In genomic region chr5:144390133-144390532, GRCh38 we compare ENCODE assay signal across 10 cellular contexts.
A peak's percentile ranks its signal among the peaks of the same experiment; 100 is the strongest.
DNase-seq lines count a peak whose midpoint lies in the region; ATAC-seq, FAIRE-seq and TF ChIP-seq lines count a peak whose summit lies in the region.
"Had no signal": no experiment of that assay in that cellular context is flagged by ENCODE, and none has a peak within 500 bp of the region (broad histone marks: within the 10 kb centered on the region; RNA-seq: fewer than 3 reads in every experiment).

No MANE protein-coding gene starts in this region.

- in situ Hi-C loops in GM23248 (cut with MboI): no loop called here

- no peaks in the 10 kb centered on the region for H3K4me1 ChIP-seq in A549
- no peaks in the 10 kb centered on the region for H3K4me1 ChIP-seq in GM23248 (ENCODE audit: insufficient read depth)

- no peak overlapping the region for H2AFZ ChIP-seq in GM23248

- H3K9me2 ChIP-seq in GM23248 (ENCODE audit: insufficient read depth): no peaks in the 10 kb centered on the region

- H3K27ac ChIP-seq in A549 (no peak overlapping the region), GM23248 (no peak overlapping the region), VCaP (no peak overlapping the region)

- H3K4me2 ChIP-seq in A549 (no peak overlapping the region), GM23248 (ENCODE audit: unreplicated experiment) (no peak overlapping the region)

- TF ChIP-seq POLR2A in A549 (IDR thresholded peaks at IDR 0.05; ENCODE audit: low read length): no peak

- no peaks in the 10 kb centered on the region for H3F3A ChIP-seq in GM23248 (ENCODE audit: insufficient read depth)

- H3K9me3 ChIP-seq in A549: no peaks in the 10 kb centered on the region
- H3K9me3 ChIP-seq in GM23248 (ENCODE audit: low read depth): no peaks in the 10 kb centered on the region

- FAIRE-seq in A549 (lab: Jason Lieb, UNC): no peak

- no peak overlapping the region for H3K9ac ChIP-seq in GM23248

- peak; percentile 3 to 9 for DNase-seq in A549 (ENCODE audit: low read depth in 1 of 2, low spot score in 1 of 2)
- DNase-seq in GM23248: peak; percentile 15
- DNase-seq in iPS-NIHi7 (ENCODE audit: extremely low spot score): peak; percentile 56
- DNase-seq in activated naive CD4-positive, alpha-beta T cell treated with anti-CD3 and anti-CD28 coated beads, Interleukin-2, amount 50 U/mL, for 16 hours: no peak
- DNase-seq in hippocampal formation (lab: John Stamatoyannopoulos, UW): no peak
- no peak for DNase-seq in RKO (ENCODE audit: low spot score)
- DNase-seq: CD8-positive, alpha-beta T cell had no signal

- no peaks in the 10 kb centered on the region for H3K27me3 ChIP-seq in GM23248 (replicated peaks; ENCODE audit: insufficient read depth)

- no peak for TF ChIP-seq CTCF in A549 (IDR thresholded peaks at IDR 0.05)
- TF ChIP-seq CTCF in VCaP (conservative IDR thresholded peaks at IDR 0.05): peak; percentile 70

- H3K79me2 ChIP-seq in GM23248 (ENCODE audit: insufficient read depth): no peaks in the 10 kb centered on the region

- CTCF ChIA-PET in A549 (lab: Yijun Ruan, JAX): interaction anchor here (0.6 to 4.5 kb wide), 5 partner anchors 19 to 382 kb away, joined by 3 to 21 read pairs (median 3); no protein-coding TSS in a partner anchor

- no peaks in the 10 kb centered on the region for H3K36me3 ChIP-seq in GM23248 (ENCODE audit: low read depth)

- peak in 1 of 2 experiments; percentile 44; a peak in 1 of 5 replicates for TF ChIP-seq RAD21 in A549 (conservative IDR thresholded peaks at IDR 0.05 in 1 of 2, IDR thresholded peaks at IDR 0.05 in 1 of 2)

- ATAC-seq in A549: peak in 1 of 2 experiments; percentile 79; a peak in 3 of 6 replicates
- no peak for ATAC-seq in GM21529 (IDR thresholded peaks at IDR 0.05; ENCODE audit: unreplicated experiment)
- ATAC-seq: CD8-positive, alpha-beta T cell had no signal

- POLR2A ChIA-PET in A549 (lab: Yijun Ruan, JAX): no interaction called here

- 4% methylated on average over 1 of the region's 1 CpG for WGBS in A549 (ENCODE audit: missing lambda C conversion rate)
- WGBS in GM23248 (ENCODE audit: low coverage in 1 of 2, low lambda C conversion rate in 2 of 2, missing lambda C conversion rate in 2 of 2), 2 experiments: 2 to 11% methylated on average over 1 of the region's 1 CpG

- H3K4me3 ChIP-seq in A549 (no peak overlapping the region), GM23248 (no peak overlapping the region)
- H3K4me3 ChIP-seq: lung had no signal

- TF ChIP-seq EP300 in A549 (IDR thresholded peaks at IDR 0.05): no peak

- H4K20me1 ChIP-seq in GM23248 (ENCODE audit: insufficient read depth): no peaks in the 10 kb centered on the region

TF ChIP-seq in A549, 52 proteins besides CTCF, POLR2A, EP300 and RAD21:
- TF ChIP-seq CHD4 (IDR thresholded peaks at IDR 0.05; ENCODE audit: borderline replicate concordance) (no peak), SMC3 (IDR thresholded peaks at IDR 0.05) (peak; percentile 20; the same call in 1 of the 3 replicates)

Comparison
In these comparisons a context has a peak if more than half of its experiments do, and no peak if none do; other contexts are left out.
1. DNase-seq: peak in A549 (2 of 2), GM23248 (single experiment) and iPS-NIHi7 (single experiment); none in activated naive CD4-positive, alpha-beta T cell treated with anti-CD3 and anti-CD28 coated beads, Interleukin-2, amount 50 U/mL, for 16 hours (single experiment), hippocampal formation (0 of 2) and RKO (single experiment).